ENCODE assay signal across 1 cellular context in genomic region chrX:130216312-130216711, GRCh38.
TF ChIP-seq lines count a peak whose summit lies in the region.

No MANE protein-coding gene starts in this region.

TF ChIP-seq in GM12878, 131 proteins besides CTCF, POLR2A, EP300 and RAD21:
- TF ChIP-seq, protein P1, sequence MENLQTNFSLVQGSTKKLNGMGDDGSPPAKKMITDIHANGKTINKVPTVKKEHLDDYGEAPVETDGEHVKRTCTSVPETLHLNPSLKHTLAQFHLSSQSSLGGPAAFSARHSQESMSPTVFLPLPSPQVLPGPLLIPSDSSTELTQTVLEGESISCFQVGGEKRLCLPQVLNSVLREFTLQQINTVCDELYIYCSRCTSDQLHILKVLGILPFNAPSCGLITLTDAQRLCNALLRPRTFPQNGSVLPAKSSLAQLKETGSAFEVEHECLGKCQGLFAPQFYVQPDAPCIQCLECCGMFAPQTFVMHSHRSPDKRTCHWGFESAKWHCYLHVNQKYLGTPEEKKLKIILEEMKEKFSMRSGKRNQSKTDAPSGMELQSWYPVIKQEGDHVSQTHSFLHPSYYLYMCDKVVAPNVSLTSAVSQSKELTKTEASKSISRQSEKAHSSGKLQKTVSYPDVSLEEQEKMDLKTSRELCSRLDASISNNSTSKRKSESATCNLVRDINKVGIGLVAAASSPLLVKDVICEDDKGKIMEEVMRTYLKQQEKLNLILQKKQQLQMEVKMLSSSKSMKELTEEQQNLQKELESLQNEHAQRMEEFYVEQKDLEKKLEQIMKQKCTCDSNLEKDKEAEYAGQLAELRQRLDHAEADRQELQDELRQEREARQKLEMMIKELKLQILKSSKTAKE (IDR thresholded peaks at IDR 0.05; ENCODE audit: low read depth, poor library complexity, severe bottlenecking), result no peak
- TF ChIP-seq BHLHE40 (IDR thresholded peaks at IDR 0.05; ENCODE audit: borderline replicate concordance in 1 of 2, low read depth in 2 of 2, low read length in 1 of 2), result no peak
- no peak for TF ChIP-seq MEF2A (IDR thresholded peaks at IDR 0.05; ENCODE audit: insufficient read depth, low read depth, low read length)
- TF ChIP-seq RFX5 (IDR thresholded peaks at IDR 0.05; ENCODE audit: low read depth, low read length), result peak; percentile 89
- TF ChIP-seq IRF4 (IDR thresholded peaks at IDR 0.05; ENCODE audit: low read depth, low read length), result no peak
- TF ChIP-seq RB1 (IDR thresholded peaks at IDR 0.05; ENCODE audit: borderline replicate concordance), result no peak
- TF ChIP-seq CREB1 (IDR thresholded peaks at IDR 0.05; ENCODE audit: low read depth), result peak; percentile 47; the same call in 1 of the 2 replicates
